In the genomic region with DNA sequence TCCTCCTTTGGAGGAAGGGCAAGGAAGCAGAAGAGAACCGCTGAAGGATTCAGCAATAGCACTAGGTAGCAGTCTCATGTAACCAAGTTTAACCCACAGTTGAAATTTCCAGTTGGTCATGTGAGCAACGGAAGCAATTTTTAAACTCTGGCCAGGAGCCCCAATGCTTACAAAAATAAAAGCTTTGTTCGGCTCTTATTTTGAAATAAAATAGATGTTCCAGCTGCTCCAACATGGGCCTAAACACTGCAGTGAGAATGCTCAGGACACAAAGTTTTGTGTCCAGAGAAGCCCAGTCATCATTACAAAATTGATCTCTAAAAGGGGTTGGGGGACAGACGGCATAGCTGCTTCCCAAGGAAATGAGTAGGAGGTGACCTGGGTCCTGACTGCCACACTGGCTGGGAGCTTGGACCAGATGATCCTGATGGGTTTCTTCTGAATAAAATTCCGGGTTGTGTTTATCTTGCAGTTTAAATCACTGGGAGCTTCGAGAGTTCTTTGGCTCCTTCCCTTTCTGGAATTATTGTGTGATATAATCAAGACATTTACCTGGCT, we compare ENCODE assay signal across 8 cellular contexts. TPM values are rescaled to one million over a fixed set of nuclear protein-coding genes. Genes with fewer than 3 reads are reported as not detected.
A peak's percentile ranks its signal among the peaks of the same experiment; 100 is the strongest.
DNase-seq lines count a peak whose midpoint lies in the region; ATAC-seq and TF ChIP-seq lines count a peak whose summit lies in the region.

No MANE protein-coding gene starts in this region.

- peak; percentile 5 for ATAC-seq in activated CD4-positive, CD25-positive, alpha-beta regulatory T cell treated with anti-CD3 and anti-CD28 coated beads, Interleukin-2, amount 50 U/mL, for 24 hours
- peak; percentile 29 to 50 (median 38) for ATAC-seq in natural killer cell

- intact Hi-C loops in natural killer cell (cut with micrococcal nuclease): loop anchor here (2.0 kb wide), 1 partner anchor 63 kb away; a partner anchor contains a TSS

- peak overlapping the region; percentile 95 to 98 for H3K27ac Mint-ChIP-seq in natural killer cell

- no peak for TF ChIP-seq CTCF in natural killer cell (IDR thresholded peaks at IDR 0.05)
- no peak for TF ChIP-seq CTCF in GM10266 (IDR thresholded peaks at IDR 0.05; ENCODE audit: control insufficient read depth, insufficient read depth, low read depth, missing control alignments)

- DNase-seq in activated CD4-positive, CD25-positive, alpha-beta regulatory T cell (lab: John Stamatoyannopoulos, UW): no peak
- DNase-seq in M059J (ENCODE audit: low read depth): peak; percentile 40
- DNase-seq in dermis blood vessel endothelial cell: peak; percentile 64
- DNase-seq in natural killer cell: no peak
- no peak for DNase-seq in occipital lobe (lab: John Stamatoyannopoulos, UW)
- DNase-seq in DMS 273 (lab: John Stamatoyannopoulos, UW; ENCODE audit: unreplicated experiment): no peak
- no peak for DNase-seq in GM10266 (ENCODE audit: extremely low spot score)

- H3K36me3 Mint-ChIP-seq in natural killer cell: peaks cover under 1% of the 10 kb centered on the region

- H3K27me3 Mint-ChIP-seq in natural killer cell (ENCODE audit: low read depth in 2 of 2): no peaks in the 10 kb centered on the region

- H3K4me3 Mint-ChIP-seq in natural killer cell: peak overlapping the region; percentile 93

- H3K9me3 Mint-ChIP-seq in natural killer cell: no peaks in the 10 kb centered on the region

- H3K4me1 Mint-ChIP-seq in natural killer cell: peaks cover 57 to 59% of the 10 kb centered on the region in 2 donors

RNA-seq across cellular contexts. Expression of a gene that starts 0.5 kb away (rescaled TPM):
- total RNA-seq in M059J (2014; rRNA removed; shearing (Covaris generic)): 11.2 and 21.2 TPM in 2 replicates
- 40.7 and 76.1 TPM in 2 replicates for total RNA-seq in dermis blood vessel endothelial cell
- total RNA-seq in natural killer cell: 10 to 100 TPM; 60.0 to 81.7 (median 76.9) TPM
- total RNA-seq in occipital lobe: 0.62 TPM

RNA-seq across cellular contexts. Expression of a gene that starts 23.1 kb away (rescaled TPM):
- total RNA-seq in M059J (2014; rRNA removed; shearing (Covaris generic)): 49.5 and 62.2 TPM in 2 replicates
- total RNA-seq in dermis blood vessel endothelial cell (20.8 and 29.5 TPM in 2 replicates), natural killer cell (10 to 100 TPM; 26.1 to 33.9 (median 33.8) TPM), occipital lobe (15.1 TPM)

Comparison
In these comparisons a context has a peak if more than half of its experiments do, and no peak if none do; other contexts are left out.
1. DNase-seq: peak in M059J (single experiment) and dermis blood vessel endothelial cell (single experiment); none in activated CD4-positive, CD25-positive, alpha-beta regulatory T cell (0 of 4), natural killer cell (single experiment), occipital lobe (single experiment), DMS 273 (single experiment) and GM10266 (single experiment).